Comparison of ENCODE assay signal across 8 cellular contexts in the genomic region with DNA sequence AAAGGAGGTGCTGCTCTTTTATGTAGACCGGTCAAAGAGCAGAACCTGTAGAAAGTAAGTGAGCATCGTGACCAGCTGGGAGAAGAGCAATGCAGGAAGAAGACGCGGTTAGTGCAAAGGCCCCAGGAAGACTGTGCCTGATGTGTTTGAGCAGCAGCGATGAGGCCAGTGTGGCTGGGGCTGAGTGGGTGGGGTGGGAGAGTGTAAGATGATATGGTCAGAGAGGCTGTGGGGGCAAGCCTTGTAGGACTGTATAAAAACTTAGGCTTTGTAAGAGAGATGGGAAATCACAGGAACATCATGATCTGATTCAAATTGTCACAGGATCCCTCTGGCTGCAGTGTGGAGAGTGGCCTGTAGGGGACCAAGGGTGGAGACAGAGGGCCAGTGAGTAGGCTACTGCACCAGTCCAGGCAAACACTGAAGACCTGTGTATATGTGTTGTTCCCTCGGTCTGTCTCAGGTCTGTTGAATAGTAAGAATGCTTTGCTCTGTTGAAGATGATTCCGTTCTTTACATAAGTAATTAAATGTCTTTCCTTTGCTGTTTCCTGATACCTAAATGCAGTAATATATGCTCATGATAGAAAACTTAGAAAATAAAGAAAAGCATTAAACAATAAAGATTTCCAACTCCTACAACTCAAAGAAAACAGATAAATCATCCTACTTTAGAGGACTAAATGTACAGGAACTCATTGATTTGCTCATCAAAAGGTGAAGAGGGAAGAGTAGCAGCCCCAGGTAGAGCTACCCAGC. TPM values are rescaled to one million over a fixed set of nuclear protein-coding genes. Genes with fewer than 3 reads are reported as not detected.
DNase-seq lines count a peak whose midpoint lies in the region; ATAC-seq and TF ChIP-seq lines count a peak whose summit lies in the region.

No MANE protein-coding gene starts in this region.

- 71% methylated on average over 7 of the region's 7 CpGs for WGBS in liver

- intact Hi-C loops in activated T-helper 1 cell treated with anti-CD3 and anti-CD28 coated beads, Interleukin-12 subunit alpha, Interleukin-12 subunit beta, Interleukin-2, Interleukin-4 antibody, amounts not matched to agents 30 ng/mL and 10 ng/mL and 1 ng/mL, durations not matched to agents 14 hours and 24 hours and 36 hours (cut with micrococcal nuclease), result no loop called here

- H3K27ac ChIP-seq in liver (ENCODE audit: low read depth in 1 of 2, low read length in 2 of 2), result no peak overlapping the region

- CTCF ChIA-PET in AG04449 (lab: Yijun Ruan, JAX) (interaction anchor here (0.9 to 7.4 kb wide), 13 partner anchors 8 to 325 kb away, joined by 3 to 101 read pairs (median 4); partner anchors contain the start of gene SYS1), GM10248 (lab: Yijun Ruan, JAX) (interaction anchor here (0.7 to 8.7 kb wide), 13 partner anchors 8 to 350 kb away, joined by 3 to 74 read pairs (median 4); partner anchors contain the start of gene SYS1)

- H3K4me1 ChIP-seq in liver (ENCODE audit: control insufficient read depth in 4 of 4, insufficient read depth in 4 of 4, low read length in 3 of 4), result no peaks in the 10 kb centered on the region

- no peaks in the 10 kb centered on the region for H3K36me3 ChIP-seq in liver (ENCODE audit: control insufficient read depth in 4 of 4, insufficient read depth in 3 of 4, low read depth in 1 of 4, low read length in 3 of 4)

- no peaks in the 10 kb centered on the region for H3K36me3 Mint-ChIP-seq in activated T-helper 1 cell treated with anti-CD3 and anti-CD28 coated beads, Interleukin-12 subunit alpha, Interleukin-12 subunit beta, Interleukin-2, Interleukin-4 antibody, amounts not matched to agents 30 ng/mL and 10 ng/mL and 1 ng/mL, durations not matched to agents 14 hours and 24 hours and 36 hours (ENCODE audit: low read depth)

- peaks cover 33% of the 10 kb centered on the region for H3K4me1 Mint-ChIP-seq in activated T-helper 1 cell treated with anti-CD3 and anti-CD28 coated beads, Interleukin-12 subunit alpha, Interleukin-12 subunit beta, Interleukin-2, Interleukin-4 antibody, amounts not matched to agents 30 ng/mL and 10 ng/mL and 1 ng/mL, durations not matched to agents 14 hours and 24 hours and 36 hours (ENCODE audit: low read depth)

- peak; percentile 56 for TF ChIP-seq CTCF in AG04449 (IDR thresholded peaks at IDR 0.05; ENCODE audit: insufficient read depth, low read length, missing control alignments)
- peak; percentile 54 for TF ChIP-seq CTCF in GM10248 (IDR thresholded peaks at IDR 0.05; ENCODE audit: control extremely low read depth, extremely low read depth, low read depth, missing control alignments)
- peak; percentile 52 for TF ChIP-seq CTCF in liver (IDR thresholded peaks at IDR 0.05; ENCODE audit: low read depth, low read length, missing input control)

- no peak overlapping the region for H3K4me3 ChIP-seq in AG04449 (ENCODE audit: low read depth, low read length)
- no peak overlapping the region for H3K4me3 ChIP-seq in liver (ENCODE audit: low read depth in 1 of 3, low read length in 3 of 3)

- H3K27me3 ChIP-seq in liver (ENCODE audit: control insufficient read depth in 4 of 4, insufficient read depth in 4 of 4, low read length in 3 of 4), result peaks cover 0 to 2% (median 0%) of the 10 kb centered on the region in 4 donors

- no peaks in the 10 kb centered on the region for H3K9me3 ChIP-seq in liver (ENCODE audit: control insufficient read depth in 4 of 4, low read length in 3 of 4)

- ATAC-seq in GM21367 (IDR thresholded peaks at IDR 0.05; ENCODE audit: unreplicated experiment) (no peak), GM21447 (IDR thresholded peaks at IDR 0.05; ENCODE audit: unreplicated experiment) (no peak)

- DNase-seq in AG04449 (ENCODE audit: low read depth, low spot score) (no peak), GM10248 (ENCODE audit: extremely low spot score) (peak; percentile 52), M059J (ENCODE audit: low read depth) (peak; percentile 49), NCI-H1436 (lab: John Stamatoyannopoulos, UW) (no peak)
- DNase-seq in activated T-helper 1 cell treated with anti-CD3 and anti-CD28 coated beads, Interleukin-12 subunit alpha, Interleukin-12 subunit beta, Interleukin-2, Interleukin-4 antibody, amounts not matched to agents 30 ng/mL and 10 ng/mL and 1 ng/mL, durations not matched to agents 14 hours and 24 hours and 36 hours (ENCODE audit: low spot score), result peak; percentile 19

- no peak overlapping the region for H3K4me3 Mint-ChIP-seq in activated T-helper 1 cell treated with anti-CD3 and anti-CD28 coated beads, Interleukin-12 subunit alpha, Interleukin-12 subunit beta, Interleukin-2, Interleukin-4 antibody, amounts not matched to agents 30 ng/mL and 10 ng/mL and 1 ng/mL, durations not matched to agents 14 hours and 24 hours and 36 hours

- no peak overlapping the region for H3K27ac Mint-ChIP-seq in activated T-helper 1 cell treated with anti-CD3 and anti-CD28 coated beads, Interleukin-12 subunit alpha, Interleukin-12 subunit beta, Interleukin-2, Interleukin-4 antibody, amounts not matched to agents 30 ng/mL and 10 ng/mL and 1 ng/mL, durations not matched to agents 14 hours and 24 hours and 36 hours

- H3K27me3 Mint-ChIP-seq in activated T-helper 1 cell treated with anti-CD3 and anti-CD28 coated beads, Interleukin-12 subunit alpha, Interleukin-12 subunit beta, Interleukin-2, Interleukin-4 antibody, amounts not matched to agents 30 ng/mL and 10 ng/mL and 1 ng/mL, durations not matched to agents 14 hours and 24 hours and 36 hours (ENCODE audit: insufficient read depth), result peaks cover 13% of the 10 kb centered on the region

- H3K9ac ChIP-seq in liver (ENCODE audit: low read depth in 1 of 2, low read length in 2 of 2), result no peak overlapping the region

- peak; percentile 32 to 60 for TF ChIP-seq RAD21 in liver (IDR thresholded peaks at IDR 0.05)

- POLR2A ChIA-PET in AG04449 (lab: Yijun Ruan, JAX) (no interaction called here), GM10248 (lab: Yijun Ruan, JAX) (no interaction called here)

- H3K9me3 Mint-ChIP-seq in activated T-helper 1 cell treated with anti-CD3 and anti-CD28 coated beads, Interleukin-12 subunit alpha, Interleukin-12 subunit beta, Interleukin-2, Interleukin-4 antibody, amounts not matched to agents 30 ng/mL and 10 ng/mL and 1 ng/mL, durations not matched to agents 14 hours and 24 hours and 36 hours, result no peaks in the 10 kb centered on the region

TF ChIP-seq in liver, 16 proteins besides CTCF, POLR2A, EP300 and RAD21:
- TF ChIP-seq FOXA1 (IDR thresholded peaks at IDR 0.05) (no peak), HNF4G (IDR thresholded peaks at IDR 0.05) (no peak), SP1 (IDR thresholded peaks at IDR 0.05) (no peak), NR2F2 (IDR thresholded peaks at IDR 0.05) (no peak), REST (IDR thresholded peaks at IDR 0.05) (no peak), TAF1 (conservative IDR thresholded peaks at IDR 0.05) (no peak), RXRA (IDR thresholded peaks at IDR 0.05) (no peak), YY1 (IDR thresholded peaks at IDR 0.05) (no peak), EGR1 (IDR thresholded peaks at IDR 0.05; ENCODE audit: low read depth in 2 of 2) (no peak)
- TF ChIP-seq, protein P1, sequence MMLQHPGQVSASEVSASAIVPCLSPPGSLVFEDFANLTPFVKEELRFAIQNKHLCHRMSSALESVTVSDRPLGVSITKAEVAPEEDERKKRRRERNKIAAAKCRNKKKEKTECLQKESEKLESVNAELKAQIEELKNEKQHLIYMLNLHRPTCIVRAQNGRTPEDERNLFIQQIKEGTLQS (IDR thresholded peaks at IDR 0.05), result no peak

RNA-seq across cellular contexts. Expression of gene WFDC2, which starts 23.6 kb away (rescaled TPM):
- not detected in 2 replicates for total RNA-seq in M059J (2014; rRNA removed; shearing (Covaris generic))
- not detected in 2 replicates for total RNA-seq in activated T-helper 1 cell treated with anti-CD3 and anti-CD28 coated beads, Interleukin-12 subunit alpha, Interleukin-12 subunit beta, Interleukin-2, Interleukin-4 antibody, amounts not matched to agents 30 ng/mL and 10 ng/mL and 1 ng/mL, durations not matched to agents 14 hours and 24 hours and 36 hours
- total RNA-seq in liver, result not detected
- 1 to 10 TPM; 1.3 to 1.8 TPM for polyA plus RNA-seq in liver

RNA-seq across cellular contexts. Expression of gene PIGT, which starts 30.0 kb away (rescaled TPM):
- 250 and 270 TPM in 2 replicates for total RNA-seq in M059J (2014; rRNA removed; shearing (Covaris generic))
- total RNA-seq in activated T-helper 1 cell treated with anti-CD3 and anti-CD28 coated beads, Interleukin-12 subunit alpha, Interleukin-12 subunit beta, Interleukin-2, Interleukin-4 antibody, amounts not matched to agents 30 ng/mL and 10 ng/mL and 1 ng/mL, durations not matched to agents 14 hours and 24 hours and 36 hours, result 89.8 and 90.6 TPM in 2 replicates
- total RNA-seq in liver, result 10 to 100 TPM; 14.4 to 20.7 TPM
- polyA plus RNA-seq in liver, result 10 to 100 TPM; 47.6 to 64.5 TPM

RNA-seq across cellular contexts. Expression of gene DBNDD2, which starts 37.9 kb away (rescaled TPM):
- total RNA-seq in M059J (2014; rRNA removed; shearing (Covaris generic)), result 15.4 and 17.6 TPM in 2 replicates
- total RNA-seq in activated T-helper 1 cell treated with anti-CD3 and anti-CD28 coated beads, Interleukin-12 subunit alpha, Interleukin-12 subunit beta, Interleukin-2, Interleukin-4 antibody, amounts not matched to agents 30 ng/mL and 10 ng/mL and 1 ng/mL, durations not matched to agents 14 hours and 24 hours and 36 hours, result 21.7 and 24.6 TPM in 2 replicates
- 1 to 10 TPM; 2.1 to 3.2 TPM for total RNA-seq in liver
- polyA plus RNA-seq in liver, result 1 to 10 TPM; 2.2 to 4.6 TPM

Comparison
In these comparisons a context has a peak if more than half of its experiments do, and no peak if none do; other contexts are left out.
1. DNase-seq: peak in GM10248 (single experiment), M059J (single experiment) and activated T-helper 1 cell treated with anti-CD3 and anti-CD28 coated beads, Interleukin-12 subunit alpha, Interleukin-12 subunit beta, Interleukin-2, Interleukin-4 antibody, amounts not matched to agents 30 ng/mL and 10 ng/mL and 1 ng/mL, durations not matched to agents 14 hours and 24 hours and 36 hours (single experiment); none in AG04449 (single experiment) and NCI-H1436 (single experiment).
2. Peak in every context shown above with its lines, with median percentiles within 50 percentile points of each other: CTCF ChIP-seq.